28 cellular contexts compared by ENCODE assay signal in the genomic region with DNA sequence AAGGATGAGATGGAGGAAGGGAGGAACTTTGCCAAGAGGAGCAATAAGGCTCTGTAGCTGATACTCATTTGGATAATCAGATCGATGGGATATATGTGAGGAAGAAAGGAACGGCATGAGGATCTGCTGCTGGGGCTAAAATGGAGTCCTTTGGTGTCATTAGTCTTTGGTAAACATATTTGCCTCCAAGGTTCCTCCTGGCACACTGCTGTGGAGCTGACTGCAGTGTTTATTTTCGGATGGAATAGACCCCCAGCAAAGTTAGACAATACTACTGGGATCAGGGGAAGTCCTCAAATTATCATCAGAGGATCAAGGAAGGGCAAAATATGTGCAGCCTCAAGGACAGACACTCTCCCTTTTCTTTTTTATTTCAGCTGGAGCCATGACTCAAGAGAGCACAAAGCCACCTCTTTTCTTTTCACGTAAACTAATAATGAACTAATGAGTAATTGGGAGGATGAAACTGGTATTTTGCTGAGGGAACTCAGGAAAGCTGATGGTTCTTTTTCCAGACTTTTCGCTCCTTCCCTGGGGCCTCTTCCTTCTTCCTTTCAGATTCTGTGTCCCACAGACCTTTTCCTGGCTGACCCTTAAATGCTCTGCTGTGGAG. TPM values are rescaled to one million over a fixed set of nuclear protein-coding genes. Genes with fewer than 3 reads are reported as not detected.
DNase-seq lines count a peak whose midpoint lies in the region; ATAC-seq, FAIRE-seq and TF ChIP-seq lines count a peak whose summit lies in the region.
"Had no signal": no experiment of that assay in that cellular context is flagged by ENCODE, and none has a peak within 500 bp of the region (broad histone marks: within the 10 kb centered on the region; RNA-seq: fewer than 3 reads in every experiment).

No MANE protein-coding gene starts in this region.

- TF ChIP-seq CTCF in astrocyte (IDR thresholded peaks at IDR 0.05; ENCODE audit: insufficient read depth, low read depth, low read length) (no peak), psoas muscle (IDR thresholded peaks at IDR 0.05) (no peak)

- H3K4me1 ChIP-seq in astrocyte (ENCODE audit: insufficient read depth, low read length) (peaks cover 15% of the 10 kb centered on the region), neuronal stem cell (ENCODE audit: control insufficient read depth in 2 of 2, insufficient read depth in 1 of 2, low read depth in 1 of 2, low read length in 2 of 2) (peaks cover 2 to 6% of the 10 kb centered on the region in 2 donors), psoas muscle (no peaks in the 10 kb centered on the region)

- H3K27me3 ChIP-seq in astrocyte (ENCODE audit: insufficient read depth, low read length) = no peaks in the 10 kb centered on the region
- no peaks in the 10 kb centered on the region for H3K27me3 ChIP-seq in neuronal stem cell (ENCODE audit: control insufficient read depth in 3 of 3, insufficient read depth in 3 of 3, low read depth in 1 of 3, low read length in 3 of 3)
- no peaks in the 10 kb centered on the region for H3K27me3 ChIP-seq in psoas muscle (ENCODE audit: insufficient read depth in 3 of 3, low read length in 2 of 3)
- H3K27me3 ChIP-seq: body of pancreas, gastroesophageal sphincter had no signal

- H4K20me1 ChIP-seq in astrocyte (ENCODE audit: insufficient read depth, low read length) = no peaks in the 10 kb centered on the region

- peaks cover 11% of the 10 kb centered on the region for H3K4me1 Mint-ChIP-seq in astrocyte (ENCODE audit: low read depth, unreplicated experiment)
- H3K4me1 Mint-ChIP-seq: activated CD4-positive, alpha-beta T cell treated with anti-CD3 and anti-CD28 coated beads, Interleukin-2, amount 10 ng/mL, durations not matched to agents 24 days and 14 days; B cell; CD8-positive, alpha-beta memory T cell; stimulated activated naive B cell treated with anti-CD40 and anti-IgM and Interleukin-4, amounts not matched to agents 10 μg/mL and 1 μg/mL and 100 μg/mL, for 72 hours had no signal

- H2BK12ac ChIP-seq in neuronal stem cell (ENCODE audit: low read length) = no peak overlapping the region

- H3K4ac ChIP-seq in neuronal stem cell (ENCODE audit: low read length) = no peak overlapping the region

- no peak overlapping the region for H3K18ac ChIP-seq in neuronal stem cell (ENCODE audit: low read length)

- ATAC-seq in GM18909 (IDR thresholded peaks at IDR 0.05; ENCODE audit: poor library complexity, unreplicated experiment) (no peak), psoas muscle (no peak)
- ATAC-seq: A549; body of pancreas; gastroesophageal sphincter; left ventricle myocardium superior; stimulated activated naive B cell treated with anti-CD40 and anti-IgM and Interleukin-4, amounts not matched to agents 10 μg/mL and 1 μg/mL and 100 μg/mL, for 72 hours had no signal

- DNase-seq in COLO829 (ENCODE audit: low spot score) (peak; percentile 27), astrocyte (ENCODE audit: low read depth) (no peak), foreskin melanocyte (peak; percentile 54), neuronal stem cell (ENCODE audit: low spot score) (no peak), psoas muscle (no peak), AG08396 (ENCODE audit: low spot score) (no peak)
- no peak for DNase-seq in effector CD4-positive, alpha-beta T cell
- DNase-seq: activated CD4-positive, alpha-beta T cell treated with anti-CD3 and anti-CD28 coated beads, Interleukin-2, amount 10 ng/mL, durations not matched to agents 24 days and 14 days; activated gamma-delta T cell treated with Interleukin-2 at 50 U/mL for 16 hours; activated T-cell treated with anti-CD3 and anti-CD28 coated beads, Interleukin-2, amount 50 U/mL, for 24 hours; body of pancreas; CD8-positive, alpha-beta memory T cell; DMS153; erythroblast; hippocampal formation; left ventricle myocardium superior; NCI-H1105 treated with DMSO at 0.1 percent for 48 hours; NCI-H1930; NCI-H524 treated with DMSO at 0.1 percent for 48 hours; SHP77; stimulated activated CD4-positive, alpha-beta T cell treated with anti-CD3 and anti-CD28 coated beads, Interleukin-15, amount 100 ng/mL, for 24 hours; stimulated activated naive B cell treated with anti-CD40 and anti-IgM and Interleukin-4, amounts not matched to agents 10 μg/mL and 1 μg/mL and 100 μg/mL, for 72 hours; SW 1271 had no signal

- intact Hi-C loops in psoas muscle (cut with DNase I) = no loop called here

- no peaks in the 10 kb centered on the region for H3K36me3 Mint-ChIP-seq in astrocyte (ENCODE audit: low read depth, unreplicated experiment)
- H3K36me3 Mint-ChIP-seq: CD8-positive, alpha-beta memory T cell; stimulated activated naive B cell treated with anti-CD40 and anti-IgM and Interleukin-4, amounts not matched to agents 10 μg/mL and 1 μg/mL and 100 μg/mL, for 72 hours had no signal

- H3K9me3 ChIP-seq in astrocyte (ENCODE audit: insufficient read depth, low read depth, low read length) = no peaks in the 10 kb centered on the region
- H3K9me3 ChIP-seq in neuronal stem cell (replicated peaks in 1 of 2; ENCODE audit: control insufficient read depth in 2 of 2, insufficient read depth in 1 of 2, low read depth in 1 of 2, low read length in 2 of 2) = no peaks in the 10 kb centered on the region
- H3K9me3 ChIP-seq in psoas muscle = no peaks in the 10 kb centered on the region
- H3K9me3 ChIP-seq: A549, body of pancreas, gastroesophageal sphincter had no signal

- no CpG with 5 or more reads among the region's 5 CpGs for WGBS in neuronal stem cell (ENCODE audit: extremely low coverage in 2 of 2, insufficient read length in 2 of 2, insufficient replicate concordance in 1 of 2), 2 donors
- 68 to 73% (median 70%) methylated on average over 5 of the region's 5 CpGs for WGBS in psoas muscle, 3 donors

- peak overlapping the region; percentile 41 for H3K27ac Mint-ChIP-seq in astrocyte (ENCODE audit: unreplicated experiment)
- H3K27ac Mint-ChIP-seq: activated CD4-positive, alpha-beta T cell treated with anti-CD3 and anti-CD28 coated beads, Interleukin-2, amount 10 ng/mL, durations not matched to agents 24 days and 14 days; activated T-cell treated with anti-CD3 and anti-CD28 coated beads, Interleukin-2, amount 50 U/mL, for 24 hours; B cell; CD8-positive, alpha-beta memory T cell; stimulated activated naive B cell treated with anti-CD40 and anti-IgM and Interleukin-4, amounts not matched to agents 10 μg/mL and 1 μg/mL and 100 μg/mL, for 72 hours had no signal

- no peak overlapping the region for H2BK15ac ChIP-seq in neuronal stem cell (ENCODE audit: low read length)

- H2AFZ ChIP-seq in astrocyte (ENCODE audit: low read depth, low read length) (peak overlapping the region; percentile 31), neuronal stem cell (ENCODE audit: low read length) (peak overlapping the region; percentile 79)

- peaks cover 24% of the 10 kb centered on the region for H3K27me3 Mint-ChIP-seq in astrocyte (ENCODE audit: low read depth, unreplicated experiment)
- H3K27me3 Mint-ChIP-seq: activated CD4-positive, alpha-beta T cell treated with anti-CD3 and anti-CD28 coated beads, Interleukin-2, amount 10 ng/mL, durations not matched to agents 24 days and 14 days had no signal

- no peak overlapping the region for H2BK5ac ChIP-seq in neuronal stem cell (ENCODE audit: low read length)

- H3K36me3 ChIP-seq in astrocyte (ENCODE audit: insufficient read depth, low read length) (no peaks in the 10 kb centered on the region), neuronal stem cell (replicated peaks in 1 of 2; ENCODE audit: control insufficient read depth in 2 of 2, insufficient read depth in 2 of 2, low read length in 2 of 2) (no peaks in the 10 kb centered on the region), psoas muscle (ENCODE audit: insufficient read depth in 1 of 2, low read depth in 1 of 2) (no peaks in the 10 kb centered on the region)
- H3K36me3 ChIP-seq: gastroesophageal sphincter had no signal

- H3K27ac ChIP-seq in astrocyte (ENCODE audit: low read depth, low read length) = no peak overlapping the region
- H3K27ac ChIP-seq in neuronal stem cell (replicated peaks; ENCODE audit: low read length) = no peak overlapping the region
- no peak overlapping the region for H3K27ac ChIP-seq in psoas muscle
- H3K27ac ChIP-seq: gastroesophageal sphincter had no signal

- H3K4me2 ChIP-seq in astrocyte (ENCODE audit: low read length) = no peak overlapping the region
- H3K4me2 ChIP-seq in neuronal stem cell (ENCODE audit: insufficient read depth, low read length, poor library complexity, severe bottlenecking) = no peak overlapping the region
- H3K4me2 ChIP-seq: A549 had no signal

- no peak overlapping the region for H3K9ac ChIP-seq in astrocyte (ENCODE audit: low read length)
- H3K9ac ChIP-seq in neuronal stem cell (ENCODE audit: low read depth, low read length, poor library complexity) = no peak overlapping the region

- no peak overlapping the region for H3K23ac ChIP-seq in neuronal stem cell (ENCODE audit: low read depth, low read length, poor library complexity)

- H4K91ac ChIP-seq in neuronal stem cell (ENCODE audit: low read depth, low read length, poor library complexity) = no peak overlapping the region

- no peak overlapping the region for H2AK5ac ChIP-seq in neuronal stem cell (ENCODE audit: low read depth, low read length)

- H3K4me3 Mint-ChIP-seq in astrocyte (ENCODE audit: unreplicated experiment) = no peak overlapping the region
- H3K4me3 Mint-ChIP-seq: activated CD4-positive, alpha-beta T cell treated with anti-CD3 and anti-CD28 coated beads, Interleukin-2, amount 10 ng/mL, durations not matched to agents 24 days and 14 days; activated T-cell treated with anti-CD3 and anti-CD28 coated beads, Interleukin-2, amount 50 U/mL, for 24 hours; B cell; CD8-positive, alpha-beta memory T cell; stimulated activated naive B cell treated with anti-CD40 and anti-IgM and Interleukin-4, amounts not matched to agents 10 μg/mL and 1 μg/mL and 100 μg/mL, for 72 hours had no signal

- no peak overlapping the region for H3K14ac ChIP-seq in neuronal stem cell (ENCODE audit: low read length)

- H4K8ac ChIP-seq in neuronal stem cell (ENCODE audit: low read depth, low read length) = no peak overlapping the region

- H2BK120ac ChIP-seq in neuronal stem cell (ENCODE audit: low read depth, low read length) = no peak overlapping the region

- peaks cover 2% of the 10 kb centered on the region for H3K9me3 Mint-ChIP-seq in astrocyte (ENCODE audit: unreplicated experiment)
- H3K9me3 Mint-ChIP-seq: activated CD4-positive, alpha-beta T cell treated with anti-CD3 and anti-CD28 coated beads, Interleukin-2, amount 10 ng/mL, durations not matched to agents 24 days and 14 days; activated T-cell treated with anti-CD3 and anti-CD28 coated beads, Interleukin-2, amount 50 U/mL, for 24 hours; stimulated activated naive B cell treated with anti-CD40 and anti-IgM and Interleukin-4, amounts not matched to agents 10 μg/mL and 1 μg/mL and 100 μg/mL, for 72 hours had no signal

- FAIRE-seq in astrocyte (lab: Jason Lieb, UNC) = no peak
- FAIRE-seq: A549 had no signal

- H3K79me1 ChIP-seq in neuronal stem cell (ENCODE audit: low read depth, low read length) = no peaks in the 10 kb centered on the region

- H3K4me3 ChIP-seq in astrocyte (ENCODE audit: insufficient read depth, low read depth, low read length) = no peak overlapping the region
- H3K4me3 ChIP-seq in neuronal stem cell (ENCODE audit: low read length in 2 of 2) = no peak overlapping the region
- no peak overlapping the region for H3K4me3 ChIP-seq in psoas muscle
- H3K4me3 ChIP-seq: A549, body of pancreas, gastroesophageal sphincter had no signal

- H3K79me2 ChIP-seq in astrocyte (ENCODE audit: insufficient read depth, low read length) = no peaks in the 10 kb centered on the region

RNA-seq across cellular contexts. Expression of gene LRMDA, which starts 33.2 kb away (rescaled TPM):
- total RNA-seq in astrocyte (2.2 and 2.7 TPM in 2 replicates), psoas muscle (1 to 10 TPM; 2.4 to 5.7 (median 2.6) TPM)
- polyA plus RNA-seq in neuronal stem cell (2013, experiment 1 of 2) = 0.22 TPM
- polyA plus RNA-seq in neuronal stem cell (2013, experiment 2 of 2) = 0.15 TPM
- 1 to 10 TPM; 1.0 to 2.9 (median 1.5) TPM for polyA plus RNA-seq in psoas muscle
- total RNA-seq: activated CD4-positive, alpha-beta T cell treated with anti-CD3 and anti-CD28 coated beads, Interleukin-2, amount 10 ng/mL, durations not matched to agents 24 days and 14 days; activated CD8-positive, alpha-beta memory T cell treated with anti-CD3 and anti-CD28 coated beads for 36 hours; B cell; CD8-positive, alpha-beta memory T cell had no signal
- polyA plus RNA-seq: CD8-positive, alpha-beta memory T cell had no signal

Comparison
In these comparisons a context has a peak if more than half of its experiments do, and no peak if none do; other contexts are left out.
1. DNase-seq: peak in COLO829 (single experiment) and foreskin melanocyte (single experiment); none in astrocyte (single experiment), neuronal stem cell (single experiment), psoas muscle (0 of 2), effector CD4-positive, alpha-beta T cell (single experiment) and AG08396 (single experiment).